In genomic region chr3:127226946-127227842, GRCh38 we compare ENCODE assay signal across 13 cellular contexts. TPM values are rescaled to one million over a fixed set of nuclear protein-coding genes. Genes with fewer than 3 reads are reported as not detected.
DNase-seq lines count a peak whose midpoint lies in the region; ATAC-seq and TF ChIP-seq lines count a peak whose summit lies in the region.
"Had no signal": no experiment of that assay in that cellular context is flagged by ENCODE, and none has a peak within 500 bp of the region (broad histone marks: within the 10 kb centered on the region; RNA-seq: fewer than 3 reads in every experiment).

No MANE protein-coding gene starts in this region.

- peaks cover 2 to 4% (median 3%) of the 10 kb centered on the region in 3 donors for H3K27me3 Mint-ChIP-seq in CD14-positive monocyte (ENCODE audit: low read depth in 3 of 3)
- peaks cover 21 to 40% of the 10 kb centered on the region in 2 donors for H3K27me3 Mint-ChIP-seq in CD8-positive, alpha-beta memory T cell

- peaks cover 9 to 28% (median 16%) of the 10 kb centered on the region in 7 donors for H3K9me3 Mint-ChIP-seq in CD14-positive monocyte
- peaks cover 0 to 17% (median 5%) of the 10 kb centered on the region in 5 donors for H3K9me3 Mint-ChIP-seq in CD8-positive, alpha-beta memory T cell

- TF ChIP-seq CTCF in CD14-positive monocyte (IDR thresholded peaks at IDR 0.05) (no peak), RWPE1 (conservative IDR thresholded peaks at IDR 0.05; ENCODE audit: low read depth) (no peak)

- peak overlapping the region; percentile 64 for H3K27ac ChIP-seq in RWPE1
- H3K27ac ChIP-seq in CD8-positive, alpha-beta memory T cell (ENCODE audit: low read depth, low read length): no peak overlapping the region
- H3K27ac ChIP-seq: SK-N-MC had no signal

- ATAC-seq in GM18505 (IDR thresholded peaks at IDR 0.05; ENCODE audit: unreplicated experiment): no peak
- ATAC-seq in HG02571 (IDR thresholded peaks at IDR 0.05; ENCODE audit: unreplicated experiment): no peak
- ATAC-seq in GM19467 (IDR thresholded peaks at IDR 0.05; ENCODE audit: unreplicated experiment): no peak

- no peaks in the 10 kb centered on the region for H3K36me3 ChIP-seq in CD8-positive, alpha-beta memory T cell (ENCODE audit: insufficient read depth, low read length)

- intact Hi-C loops in CD14-positive monocyte (cut with micrococcal nuclease): no loop called here

- no peaks in the 10 kb centered on the region for H3K4me1 ChIP-seq in CD8-positive, alpha-beta memory T cell (ENCODE audit: insufficient read depth, low read length)

- H3K4me3 ChIP-seq in CD8-positive, alpha-beta memory T cell (ENCODE audit: low read length): no peak overlapping the region
- H3K4me3 ChIP-seq: SK-N-MC had no signal

- POLR2A ChIA-PET in RWPE1 (lab: Yijun Ruan, JAX; ENCODE audit: low non-redundant PET): no interaction called here
- POLR2A ChIA-PET in CD8-positive, alpha-beta memory T cell (lab: Charles Lee): no interaction called here

- peak overlapping the region in 6 of 7 donors; percentile 8 to 85 (median 71) for H3K27ac Mint-ChIP-seq in CD14-positive monocyte
- H3K27ac Mint-ChIP-seq in CD8-positive, alpha-beta memory T cell: peak overlapping the region in 1 of 8 donors; percentile 25

- H3K4me3 Mint-ChIP-seq in CD14-positive monocyte: peak overlapping the region; percentile 63 to 77
- peak overlapping the region in 2 of 7 donors; percentile 24 to 34 for H3K4me3 Mint-ChIP-seq in CD8-positive, alpha-beta memory T cell

- CTCF ChIA-PET in RWPE1 (lab: Yijun Ruan, JAX): interaction anchor here (0.5 to 0.9 kb wide), 2 partner anchors 24 to 245 kb away, joined by 3 to 4 read pairs; partner anchors contain the start of gene PLXNA1
- CTCF ChIA-PET in CD8-positive, alpha-beta memory T cell (lab: Charles Lee): no interaction called here

- H3K27me3 ChIP-seq in CD8-positive, alpha-beta memory T cell (ENCODE audit: insufficient read depth, low read length, poor library complexity, severe bottlenecking): peaks cover 3% of the 10 kb centered on the region

- H3K4me1 Mint-ChIP-seq in CD14-positive monocyte: peaks cover 24% of the 10 kb centered on the region
- H3K4me1 Mint-ChIP-seq in CD8-positive, alpha-beta memory T cell: peaks cover 0 to 12% (median 10%) of the 10 kb centered on the region in 3 donors

- H3K36me3 Mint-ChIP-seq in CD14-positive monocyte: peaks cover 0 to 6% of the 10 kb centered on the region in 2 donors
- H3K36me3 Mint-ChIP-seq in CD8-positive, alpha-beta memory T cell: no peaks in the 10 kb centered on the region

- DNase-seq in CD14-positive monocyte (ENCODE audit: low spot score): no peak
- peak; percentile 48 for DNase-seq in H4 (ENCODE audit: low spot score)
- DNase-seq in RWPE1 (ENCODE audit: low spot score): no peak
- DNase-seq in islet precursor cell: peak; percentile 62
- DNase-seq in CD8-positive, alpha-beta memory T cell: no peak
- DNase-seq: activated effector memory CD4-positive, alpha-beta T cell treated with Interleukin-2 at 50 U/mL for 16 hours; kidney glomerular epithelial cell; NCI-H187 had no signal

- no peak for TF ChIP-seq POLR2A in GM18505 (IDR thresholded peaks at IDR 0.05; ENCODE audit: borderline replicate concordance, extremely low read depth, insufficient read depth, insufficient read length)

- no peaks in the 10 kb centered on the region for H3K9me3 ChIP-seq in CD8-positive, alpha-beta memory T cell (ENCODE audit: low read length)

RNA-seq across cellular contexts. Expression of gene PRR23E, which starts 34.3 kb away (rescaled TPM):
- polyA plus RNA-seq in CD14-positive monocyte: not detected
- total RNA-seq in H4 (2014; rRNA removed; shearing (Covaris generic)): not detected in 2 replicates
- total RNA-seq in CD8-positive, alpha-beta memory T cell: not detected
- not detected for polyA plus RNA-seq in CD8-positive, alpha-beta memory T cell
- total RNA-seq: renal cortical epithelial cell had no signal

Comparison
In these comparisons a context has a peak if more than half of its experiments do, and no peak if none do; other contexts are left out.
1. DNase-seq: peak in H4 (single experiment) and islet precursor cell (single experiment); none in CD14-positive monocyte (single experiment), RWPE1 (single experiment) and CD8-positive, alpha-beta memory T cell (0 of 5).